Comparison of ENCODE assay signal across 8 cellular contexts in genomic region chr12:112924986-112925385, GRCh38.
A peak's percentile ranks its signal among the peaks of the same experiment; 100 is the strongest.
DNase-seq lines count a peak whose midpoint lies in the region; ATAC-seq and FAIRE-seq lines count a peak whose summit lies in the region.
"Had no signal": no experiment of that assay in that cellular context is flagged by ENCODE, and none has a peak within 500 bp of the region (broad histone marks: within the 10 kb centered on the region; RNA-seq: fewer than 3 reads in every experiment).

No MANE protein-coding gene starts in this region.

- no peak for DNase-seq in GM19239 (ENCODE audit: insufficient read length, low spot score)
- peak; percentile 31 for DNase-seq in UCSD-AML1 (lab: John Stamatoyannopoulos, UW; ENCODE audit: unreplicated experiment)
- DNase-seq in stimulated activated CD8-positive, alpha-beta memory T cell treated with anti-CD3 and anti-CD28 coated beads, Interleukin-4, amount 100 ng/mL, for 48 hours, result peak; percentile 2
- DNase-seq in epidermal melanocyte (ENCODE audit: insufficient read length, low spot score), result no peak
- no peak for DNase-seq in NCI-H2227 treated with DMSO at 0.1 percent for 48 hours (lab: John Stamatoyannopoulos, UW)
- DNase-seq in NCI-H187 (lab: John Stamatoyannopoulos, UW), result no peak

- peak; percentile 100 for FAIRE-seq in GM19239 (lab: Jason Lieb, UNC)

- peak; percentile 79 for ATAC-seq in HG02642 (IDR thresholded peaks at IDR 0.05; ENCODE audit: poor library complexity, unreplicated experiment)
- ATAC-seq: WTC11 had no signal

Comparison
In these comparisons a context has a peak if more than half of its experiments do, and no peak if none do; other contexts are left out.
1. DNase-seq: peak in UCSD-AML1 (single experiment) and stimulated activated CD8-positive, alpha-beta memory T cell treated with anti-CD3 and anti-CD28 coated beads, Interleukin-4, amount 100 ng/mL, for 48 hours (single experiment); none in GM19239 (single experiment), epidermal melanocyte (single experiment), NCI-H2227 treated with DMSO at 0.1 percent for 48 hours (single experiment) and NCI-H187 (0 of 2).